15 cellular contexts compared by ENCODE assay signal in the genomic region with DNA sequence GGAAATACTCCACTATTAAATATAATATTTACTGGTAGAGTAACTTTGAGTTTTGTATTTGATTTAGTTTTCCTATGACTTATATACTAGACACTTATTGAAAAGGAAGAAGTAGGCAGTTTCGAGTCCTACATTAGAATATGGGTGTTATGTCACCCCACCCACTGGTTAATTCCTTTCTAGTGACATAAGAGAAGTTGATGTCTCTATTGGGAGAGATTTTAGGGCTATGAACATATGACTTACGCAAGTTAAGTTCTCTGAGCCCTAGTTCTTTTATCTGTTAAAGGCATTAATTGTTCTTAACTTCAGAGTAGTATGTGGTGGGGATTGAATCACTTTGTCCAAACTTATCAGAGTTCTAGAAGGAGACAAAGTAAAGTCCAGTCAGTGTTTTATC. TPM values are rescaled to one million over a fixed set of nuclear protein-coding genes. Genes with fewer than 3 reads are reported as not detected.
A peak's percentile ranks its signal among the peaks of the same experiment; 100 is the strongest.
DNase-seq lines count a peak whose midpoint lies in the region; ATAC-seq and TF ChIP-seq lines count a peak whose summit lies in the region.
"Had no signal": no experiment of that assay in that cellular context is flagged by ENCODE, and none has a peak within 500 bp of the region (broad histone marks: within the 10 kb centered on the region; RNA-seq: fewer than 3 reads in every experiment).

No MANE protein-coding gene starts in this region.

- H3K27me3 Mint-ChIP-seq in neural progenitor cell (ENCODE audit: insufficient read depth, low read depth), result peaks cover 2% of the 10 kb centered on the region
- H3K27me3 Mint-ChIP-seq: brain; stimulated activated naive CD8-positive, alpha-beta T cell treated with anti-CD3 and anti-CD28 coated beads, Interleukin-15, Interleukin-2, amounts not matched to agents 100 ng/mL and 50 ng/mL, for 24 hours had no signal

- H3K9me3 Mint-ChIP-seq in neural progenitor cell, result no peaks in the 10 kb centered on the region
- H3K9me3 Mint-ChIP-seq: brain; stimulated activated naive CD8-positive, alpha-beta T cell treated with anti-CD3 and anti-CD28 coated beads, Interleukin-15, Interleukin-2, amounts not matched to agents 100 ng/mL and 50 ng/mL, for 24 hours had no signal

- no peak overlapping the region for H3K4me3 Mint-ChIP-seq in neural progenitor cell
- H3K4me3 Mint-ChIP-seq: brain; stimulated activated naive CD8-positive, alpha-beta T cell treated with anti-CD3 and anti-CD28 coated beads, Interleukin-15, Interleukin-2, amounts not matched to agents 100 ng/mL and 50 ng/mL, for 24 hours had no signal

- no peak overlapping the region for H3K9ac ChIP-seq in neural progenitor cell

- no peaks in the 10 kb centered on the region for H3K36me3 ChIP-seq in muscle layer of duodenum (ENCODE audit: control insufficient read depth in 1 of 2, insufficient read depth in 2 of 2, low read length in 2 of 2)
- no peaks in the 10 kb centered on the region for H3K36me3 ChIP-seq in neural progenitor cell
- H3K36me3 ChIP-seq: neutrophil had no signal

- H2AFZ ChIP-seq in neural progenitor cell (replicated peaks), result no peak overlapping the region

- H3K27ac Mint-ChIP-seq in neural progenitor cell, result no peak overlapping the region
- H3K27ac Mint-ChIP-seq: brain; stimulated activated naive CD8-positive, alpha-beta T cell treated with anti-CD3 and anti-CD28 coated beads, Interleukin-15, Interleukin-2, amounts not matched to agents 100 ng/mL and 50 ng/mL, for 24 hours had no signal

- TF ChIP-seq CTCF in epithelial cell of esophagus (IDR thresholded peaks at IDR 0.05; ENCODE audit: insufficient read depth, low read depth, low read length, missing control alignments) (no peak), neural progenitor cell (IDR thresholded peaks at IDR 0.05) (no peak)

- H3K4me1 ChIP-seq in muscle layer of duodenum (ENCODE audit: control insufficient read depth in 1 of 2, insufficient read depth in 2 of 2, low read length in 2 of 2), result peaks cover 4 to 26% of the 10 kb centered on the region in 2 donors
- H3K4me1 ChIP-seq in neural progenitor cell, result no peaks in the 10 kb centered on the region

- H3K27ac ChIP-seq in muscle layer of duodenum (ENCODE audit: low read length), result peak overlapping the region; percentile 28
- H3K27ac ChIP-seq in neural progenitor cell, result no peak overlapping the region
- H3K27ac ChIP-seq: neutrophil had no signal

- H3K4me3 ChIP-seq in epithelial cell of esophagus (ENCODE audit: low read length) (no peak overlapping the region), muscle layer of duodenum (ENCODE audit: low read depth in 1 of 2, low read length in 2 of 2) (no peak overlapping the region), neural progenitor cell (no peak overlapping the region)

- H3K36me3 Mint-ChIP-seq in neural progenitor cell, result no peaks in the 10 kb centered on the region
- H3K36me3 Mint-ChIP-seq: brain had no signal

- H4K20me1 ChIP-seq in neural progenitor cell (ENCODE audit: low read depth), result no peaks in the 10 kb centered on the region

- H3K4me2 ChIP-seq in neural progenitor cell, result no peak overlapping the region

- peak; percentile 45 for DNase-seq in SIG-M5 treated with dmso at 0.1 percent for 504 hours (lab: John Stamatoyannopoulos, UW; ENCODE audit: unreplicated experiment)
- no peak for DNase-seq in SIG-M5 (lab: John Stamatoyannopoulos, UW)
- DNase-seq in epithelial cell of esophagus (ENCODE audit: low read depth), result peak; percentile 52
- DNase-seq in SK-N-DZ (ENCODE audit: low spot score), result no peak
- DNase-seq in neural progenitor cell (ENCODE audit: low spot score), result no peak
- DNase-seq: erythroblast; kidney; NCI-H345; stimulated activated CD4-positive, alpha-beta T cell treated with anti-CD3 and anti-CD28 coated beads, Interleukin-4, amount 100 ng/mL, for 1 hour had no signal

- no peaks in the 10 kb centered on the region for H3K9me3 ChIP-seq in muscle layer of duodenum (ENCODE audit: control insufficient read depth in 1 of 2, low read length in 2 of 2)
- no peaks in the 10 kb centered on the region for H3K9me3 ChIP-seq in neural progenitor cell (ENCODE audit: low read depth)
- H3K9me3 ChIP-seq: neutrophil had no signal

- no peaks in the 10 kb centered on the region for H3F3A ChIP-seq in neural progenitor cell (ENCODE audit: low read depth)

- H3K79me2 ChIP-seq in neural progenitor cell (ENCODE audit: low read depth), result no peaks in the 10 kb centered on the region

- H3K4me1 Mint-ChIP-seq in neural progenitor cell, result peaks cover 5% of the 10 kb centered on the region
- H3K4me1 Mint-ChIP-seq: brain had no signal

- no peaks in the 10 kb centered on the region for H3K27me3 ChIP-seq in muscle layer of duodenum (ENCODE audit: low read depth, low read length)
- no peaks in the 10 kb centered on the region for H3K27me3 ChIP-seq in neural progenitor cell
- H3K27me3 ChIP-seq: neutrophil had no signal

- ATAC-seq in HG02885 (IDR thresholded peaks at IDR 0.05; ENCODE audit: poor library complexity, unreplicated experiment) (no peak), HG03196 (IDR thresholded peaks at IDR 0.05; ENCODE audit: unreplicated experiment) (no peak)

RNA-seq across cellular contexts. Expression of gene CPED1, which starts 30.5 kb away (rescaled TPM):
- polyA plus RNA-seq in SK-N-DZ (2014; cell fraction: cytosol; rRNA removed), result 0.10 and 0.56 TPM in 2 replicates
- not detected in 2 replicates for polyA plus RNA-seq in SK-N-DZ (2014; cell fraction: nucleus; rRNA removed)
- not detected in 2 replicates for total RNA-seq in neural progenitor cell (ENCODE audit: low replicate concordance)

Comparison
In these comparisons a context has a peak if more than half of its experiments do, and no peak if none do; other contexts are left out.
1. DNase-seq: peak in SIG-M5 treated with dmso at 0.1 percent for 504 hours (single experiment) and epithelial cell of esophagus (single experiment); none in SIG-M5 (single experiment), SK-N-DZ (single experiment) and neural progenitor cell (single experiment).